23 cellular contexts compared by ENCODE assay signal in the genomic region with DNA sequence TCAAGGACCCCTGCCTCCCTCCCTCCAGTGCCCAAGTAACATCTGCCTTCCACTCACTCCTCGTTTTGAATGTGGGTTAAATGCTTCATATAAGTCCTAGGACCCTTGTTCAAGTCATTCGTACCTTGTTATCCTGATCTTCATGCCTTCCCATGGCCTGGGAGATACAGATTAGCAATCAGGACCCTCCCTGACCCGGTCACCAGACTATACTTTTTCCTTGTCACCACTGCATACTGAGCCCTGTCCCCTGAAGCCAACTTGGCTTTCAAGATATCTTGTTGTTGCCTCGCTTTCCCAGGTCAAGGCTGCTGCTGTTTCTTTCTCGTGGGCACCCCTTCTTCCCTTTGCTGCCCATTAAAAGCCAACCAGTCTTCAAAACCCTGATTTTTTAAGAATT.
"Had no signal": no experiment of that assay in that cellular context is flagged by ENCODE, and none has a peak within 500 bp of the region (broad histone marks: within the 10 kb centered on the region; RNA-seq: fewer than 3 reads in every experiment).

No MANE protein-coding gene starts in this region.

- H3K9me3 Mint-ChIP-seq: natural killer cell treated with Interleukin-12 subunit alpha and Interleukin-12 subunit beta and Interleukin-15 and Interleukin-18, amount 100 ng/mL, for 72 hours; nephron progenitor cell; neural crest cell; stimulated activated effector memory CD8-positive, alpha-beta T cell treated with anti-CD3 and anti-CD28 coated beads, Interleukin-12 subunit alpha, Interleukin-12 subunit beta, amount 100 ng/mL, for 72 hours; stimulated activated naive B cell treated with anti-CD40 and anti-IgM and Interleukin-4, amounts not matched to agents 10 μg/mL and 1 μg/mL and 100 μg/mL, for 72 hours; stimulated activated naive CD8-positive, alpha-beta T cell treated with anti-CD3 and anti-CD28 coated beads, Interleukin-15, Interleukin-2, amounts not matched to agents 100 ng/mL and 50 ng/mL, for 24 hours had no signal

- DNase-seq: nephron progenitor cell; occipital lobe; ovary; posterior cingulate gyrus; psoas muscle; right cardiac atrium; right lobe of liver; sigmoid colon; small intestine; stimulated activated CD4-positive, alpha-beta T cell treated with anti-CD3 and anti-CD28 coated beads, Interleukin-15, amount 100 ng/mL, for 24 hours; stimulated activated CD4-positive, alpha-beta T cell treated with anti-CD3 and anti-CD28 coated beads, Interleukin-2, amount 100 ng/mL, for 24 hours; stimulated activated CD4-positive, alpha-beta T cell treated with anti-CD3 and anti-CD28 coated beads, Interleukin-2, amount 100 ng/mL, for 48 hours; stimulated activated CD4-positive, alpha-beta T cell treated with anti-CD3 and anti-CD28 coated beads, Interleukin-4, amount 100 ng/mL, for 24 hours; stimulated activated naive B cell treated with anti-CD40 and anti-IgM and Interleukin-4, amounts not matched to agents 10 μg/mL and 1 μg/mL and 100 μg/mL, for 72 hours; stimulated activated naive CD4-positive, alpha-beta T cell treated with Interleukin-2 at 50 U/mL for 16 hours; stomach; thyroid gland; trophoblast cell had no signal

- H3K4me3 Mint-ChIP-seq: natural killer cell treated with Interleukin-12 subunit alpha and Interleukin-12 subunit beta and Interleukin-15 and Interleukin-18, amount 100 ng/mL, for 72 hours; nephron progenitor cell; neural crest cell; stimulated activated effector memory CD8-positive, alpha-beta T cell treated with anti-CD3 and anti-CD28 coated beads, Interleukin-12 subunit alpha, Interleukin-12 subunit beta, amount 100 ng/mL, for 72 hours; stimulated activated naive B cell treated with anti-CD40 and anti-IgM and Interleukin-4, amounts not matched to agents 10 μg/mL and 1 μg/mL and 100 μg/mL, for 72 hours; stimulated activated naive CD8-positive, alpha-beta T cell treated with anti-CD3 and anti-CD28 coated beads, Interleukin-15, Interleukin-2, amounts not matched to agents 100 ng/mL and 50 ng/mL, for 24 hours had no signal

- H3K27ac Mint-ChIP-seq: natural killer cell treated with Interleukin-12 subunit alpha and Interleukin-12 subunit beta and Interleukin-15 and Interleukin-18, amount 100 ng/mL, for 72 hours; nephron progenitor cell; progenitor cell of endocrine pancreas; stimulated activated effector memory CD8-positive, alpha-beta T cell treated with anti-CD3 and anti-CD28 coated beads, Interleukin-12 subunit alpha, Interleukin-12 subunit beta, amount 100 ng/mL, for 72 hours; stimulated activated naive B cell treated with anti-CD40 and anti-IgM and Interleukin-4, amounts not matched to agents 10 μg/mL and 1 μg/mL and 100 μg/mL, for 72 hours; stimulated activated naive CD8-positive, alpha-beta T cell treated with anti-CD3 and anti-CD28 coated beads, Interleukin-15, Interleukin-2, amounts not matched to agents 100 ng/mL and 50 ng/mL, for 24 hours had no signal

- ATAC-seq: natural killer cell treated with Interleukin-12 subunit alpha and Interleukin-12 subunit beta and Interleukin-15 and Interleukin-18, amount 100 ng/mL, for 72 hours; psoas muscle; right cardiac atrium; right lobe of liver; stimulated activated effector memory CD8-positive, alpha-beta T cell treated with anti-CD3 and anti-CD28 coated beads, Interleukin-12 subunit alpha, Interleukin-12 subunit beta, amount 100 ng/mL, for 72 hours; stimulated activated naive B cell treated with anti-CD40 and anti-IgM and Interleukin-4, amounts not matched to agents 10 μg/mL and 1 μg/mL and 100 μg/mL, for 72 hours had no signal

- H3K27me3 Mint-ChIP-seq: stimulated activated naive B cell treated with anti-CD40 and anti-IgM and Interleukin-4, amounts not matched to agents 10 μg/mL and 1 μg/mL and 100 μg/mL, for 72 hours; stimulated activated naive CD8-positive, alpha-beta T cell treated with anti-CD3 and anti-CD28 coated beads, Interleukin-15, Interleukin-2, amounts not matched to agents 100 ng/mL and 50 ng/mL, for 24 hours had no signal

- H3K36me3 Mint-ChIP-seq: natural killer cell treated with Interleukin-12 subunit alpha and Interleukin-12 subunit beta and Interleukin-15 and Interleukin-18, amount 100 ng/mL, for 72 hours; stimulated activated effector memory CD8-positive, alpha-beta T cell treated with anti-CD3 and anti-CD28 coated beads, Interleukin-12 subunit alpha, Interleukin-12 subunit beta, amount 100 ng/mL, for 72 hours; stimulated activated naive B cell treated with anti-CD40 and anti-IgM and Interleukin-4, amounts not matched to agents 10 μg/mL and 1 μg/mL and 100 μg/mL, for 72 hours had no signal

- H3K4me1 Mint-ChIP-seq: neural crest cell; stimulated activated effector memory CD8-positive, alpha-beta T cell treated with anti-CD3 and anti-CD28 coated beads, Interleukin-12 subunit alpha, Interleukin-12 subunit beta, amount 100 ng/mL, for 72 hours; stimulated activated naive B cell treated with anti-CD40 and anti-IgM and Interleukin-4, amounts not matched to agents 10 μg/mL and 1 μg/mL and 100 μg/mL, for 72 hours had no signal
